Comparison of ENCODE assay signal across 15 cellular contexts in the genomic region with DNA sequence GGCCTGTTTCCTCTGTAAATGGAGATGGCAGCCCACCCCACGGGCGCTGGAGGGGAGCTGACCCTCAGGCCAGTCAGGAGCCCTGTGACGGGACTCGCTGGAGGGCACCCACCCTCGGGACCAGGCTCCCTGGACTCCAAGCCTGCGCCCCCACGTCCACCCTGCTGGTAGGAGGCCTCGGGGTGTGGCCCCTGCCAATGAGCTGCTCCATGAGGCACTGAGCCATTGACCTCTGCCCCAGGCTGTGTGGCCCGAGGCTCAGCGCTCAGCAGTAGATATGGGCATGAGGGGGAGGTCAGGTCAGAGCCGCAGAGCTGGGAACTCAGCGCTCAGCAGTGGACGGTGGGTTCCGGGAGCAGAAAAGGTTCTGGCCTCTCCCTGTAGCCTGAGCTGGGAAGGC. TPM values are rescaled to one million over a fixed set of nuclear protein-coding genes. Genes with fewer than 3 reads are reported as not detected.
DNase-seq lines count a peak whose midpoint lies in the region; ATAC-seq and TF ChIP-seq lines count a peak whose summit lies in the region.
"Had no signal": no experiment of that assay in that cellular context is flagged by ENCODE, and none has a peak within 500 bp of the region (broad histone marks: within the 10 kb centered on the region; RNA-seq: fewer than 3 reads in every experiment).

No MANE protein-coding gene starts in this region.

- in situ Hi-C loops in G401 (cut with HindIII; ENCODE audit: low sequenced_read_pairs) = no loop called here

- H3K27ac Mint-ChIP-seq in stimulated activated naive CD8-positive, alpha-beta T cell treated with anti-CD3 and anti-CD28 coated beads, Interleukin-15, amount 100 ng/mL, for 72 hours = no peak overlapping the region
- peak overlapping the region; percentile 77 for H3K27ac Mint-ChIP-seq in nephron progenitor cell

- ATAC-seq in stimulated activated naive CD8-positive, alpha-beta T cell treated with anti-CD3 and anti-CD28 coated beads, Interleukin-15, amount 100 ng/mL, for 72 hours = peak; percentile 31
- ATAC-seq in stimulated activated naive CD8-positive, alpha-beta T cell treated with anti-CD3 and anti-CD28 coated beads, Interleukin-15, Interleukin-2, amounts not matched to agents 100 U/mL and 50 U/mL, for 24 hours = no peak
- ATAC-seq in left lung = no peak

- no peak overlapping the region for H3K4me3 ChIP-seq in colonic mucosa
- no peak overlapping the region for H3K4me3 ChIP-seq in left lung
- H3K4me3 ChIP-seq: PC-9 had no signal

- H3K36me3 Mint-ChIP-seq in nephron progenitor cell (ENCODE audit: low read depth) = no peaks in the 10 kb centered on the region

- intact Hi-C loops in colonic mucosa (cut with DNase I) = no loop called here
- intact Hi-C loops in left lung (cut with DNase I) = loop anchor here in 1 of 2 donors (10.0 kb wide), 1 partner anchor 66 kb away; the partner anchor contains the start of gene NOTCH1

- no peak overlapping the region for H3K9ac ChIP-seq in colonic mucosa (ENCODE audit: low read depth in 2 of 2, low read length in 2 of 2)

- H3K4me3 Mint-ChIP-seq in stimulated activated naive CD8-positive, alpha-beta T cell treated with anti-CD3 and anti-CD28 coated beads, Interleukin-15, amount 100 ng/mL, for 72 hours = no peak overlapping the region
- no peak overlapping the region for H3K4me3 Mint-ChIP-seq in nephron progenitor cell

- H3K27me3 ChIP-seq in colonic mucosa = no peaks in the 10 kb centered on the region
- no peaks in the 10 kb centered on the region for H3K27me3 ChIP-seq in left lung

- H3K4me1 Mint-ChIP-seq in stimulated activated naive CD8-positive, alpha-beta T cell treated with anti-CD3 and anti-CD28 coated beads, Interleukin-15, amount 100 ng/mL, for 72 hours = no peaks in the 10 kb centered on the region
- peaks cover 59% of the 10 kb centered on the region for H3K4me1 Mint-ChIP-seq in nephron progenitor cell

- H3K9me3 Mint-ChIP-seq in stimulated activated naive CD8-positive, alpha-beta T cell treated with anti-CD3 and anti-CD28 coated beads, Interleukin-15, amount 100 ng/mL, for 72 hours = no peaks in the 10 kb centered on the region
- H3K9me3 Mint-ChIP-seq in nephron progenitor cell = no peaks in the 10 kb centered on the region

- H3K27ac ChIP-seq in colonic mucosa = no peak overlapping the region
- no peak overlapping the region for H3K27ac ChIP-seq in left lung
- H3K27ac ChIP-seq: PC-9 had no signal

- no peak for DNase-seq in stimulated activated naive CD8-positive, alpha-beta T cell treated with anti-CD3 and anti-CD28 coated beads, Interleukin-15, amount 100 ng/mL, for 72 hours
- no peak for DNase-seq in stimulated activated naive CD8-positive, alpha-beta T cell treated with anti-CD3 and anti-CD28 coated beads, Interleukin-15, Interleukin-2, amounts not matched to agents 100 U/mL and 50 U/mL, for 24 hours
- peak; percentile 58 for DNase-seq in colonic mucosa
- peak; percentile 51 for DNase-seq in nephron progenitor cell
- no peak for DNase-seq in medulla oblongata (ENCODE audit: extremely low spot score)
- no peak for DNase-seq in left lung
- no peak for DNase-seq in mucosa of gallbladder (ENCODE audit: low spot score)
- DNase-seq in G401 (ENCODE audit: low spot score) = no peak
- DNase-seq: C1 segment of cervical spinal cord, DMS 273 treated with DMSO at 0.1 percent for 48 hours, EL, MV-4-11, NCI-H187 treated with DMSO at 0.1 percent for 48 hours, NCI-H446, PC-9 had no signal

- H3K36me3 ChIP-seq in colonic mucosa = no peaks in the 10 kb centered on the region
- H3K36me3 ChIP-seq in left lung = no peaks in the 10 kb centered on the region

- peaks cover 22% of the 10 kb centered on the region for H3K27me3 Mint-ChIP-seq in stimulated activated naive CD8-positive, alpha-beta T cell treated with anti-CD3 and anti-CD28 coated beads, Interleukin-15, amount 100 ng/mL, for 72 hours
- H3K27me3 Mint-ChIP-seq in nephron progenitor cell (ENCODE audit: low read depth, poor library complexity) = no peaks in the 10 kb centered on the region

- no peaks in the 10 kb centered on the region for H3K9me3 ChIP-seq in colonic mucosa
- H3K9me3 ChIP-seq in left lung = no peaks in the 10 kb centered on the region

- TF ChIP-seq CTCF in colonic mucosa (IDR thresholded peaks at IDR 0.05) = no peak
- TF ChIP-seq CTCF in nephron progenitor cell (IDR thresholded peaks at IDR 0.05) = no peak
- no peak for TF ChIP-seq CTCF in left lung (IDR thresholded peaks at IDR 0.05)

- H3K4me1 ChIP-seq in colonic mucosa (peaks cover 15% of the 10 kb centered on the region), left lung (peaks cover 10 to 34% of the 10 kb centered on the region in 2 donors)

RNA-seq across cellular contexts. Expression of gene EGFL7, which starts 52.3 kb away (rescaled TPM):
- total RNA-seq in colonic mucosa (10 to 100 TPM; 17.3 to 28.4 TPM), left lung (100 to 1,000 TPM; 105 to 165 TPM), mucosa of gallbladder (62.2 TPM)
- total RNA-seq in G401 (2014; rRNA removed; shearing (Covaris generic)) = 140 and 142 TPM in 2 replicates

Comparison
In these comparisons a context has a peak if more than half of its experiments do, and no peak if none do; other contexts are left out.
1. DNase-seq: peak in colonic mucosa (single experiment) and nephron progenitor cell (single experiment); none in stimulated activated naive CD8-positive, alpha-beta T cell treated with anti-CD3 and anti-CD28 coated beads, Interleukin-15, amount 100 ng/mL, for 72 hours (0 of 2), stimulated activated naive CD8-positive, alpha-beta T cell treated with anti-CD3 and anti-CD28 coated beads, Interleukin-15, Interleukin-2, amounts not matched to agents 100 U/mL and 50 U/mL, for 24 hours (single experiment), medulla oblongata (single experiment), left lung (0 of 2), mucosa of gallbladder (single experiment) and G401 (single experiment).